In the genomic region with DNA sequence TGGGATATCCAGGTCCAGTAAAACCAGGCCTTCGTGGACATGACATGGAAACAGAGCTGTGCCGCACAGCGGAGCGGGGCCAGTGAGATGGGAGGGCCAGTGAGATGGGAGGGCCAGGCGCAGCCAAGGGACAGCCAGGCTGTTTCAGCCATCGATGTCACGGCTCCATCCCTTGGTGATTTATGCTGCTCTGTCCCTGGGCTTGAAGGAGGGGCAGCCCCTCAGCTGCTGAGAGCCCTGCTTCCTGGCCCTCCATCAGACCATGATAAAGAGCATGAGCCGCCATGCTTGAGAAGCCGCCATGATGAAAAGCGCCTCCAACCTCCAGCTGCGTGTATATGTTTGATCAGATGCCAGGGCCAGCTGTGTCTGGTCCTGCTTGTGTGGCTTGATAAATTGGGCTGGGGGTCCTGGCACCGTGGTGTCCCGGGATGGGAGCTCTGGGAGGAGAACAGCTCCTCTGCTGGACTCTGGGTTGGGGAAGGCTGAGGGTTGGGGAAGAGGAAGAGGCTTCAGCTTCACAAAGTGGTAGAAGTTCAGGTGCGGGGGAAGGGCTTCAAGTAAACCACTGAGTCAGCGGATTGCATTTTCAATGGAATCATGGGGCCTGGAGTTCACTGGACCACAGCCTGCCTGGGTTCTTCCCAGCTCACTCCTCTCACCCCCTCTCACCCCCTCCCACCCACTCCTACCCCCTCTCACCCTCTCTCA, we compare ENCODE assay signal across 26 cellular contexts. TPM values are rescaled to one million over a fixed set of nuclear protein-coding genes. Genes with fewer than 3 reads are reported as not detected.
A peak's percentile ranks its signal among the peaks of the same experiment; 100 is the strongest.
DNase-seq lines count a peak whose midpoint lies in the region; ATAC-seq and TF ChIP-seq lines count a peak whose summit lies in the region.
"Had no signal": no experiment of that assay in that cellular context is flagged by ENCODE, and none has a peak within 500 bp of the region (broad histone marks: within the 10 kb centered on the region; RNA-seq: fewer than 3 reads in every experiment).

No MANE protein-coding gene starts in this region.

- H3K79me2 ChIP-seq in OCI-LY7 (ENCODE audit: insufficient read depth, low read depth, low read length) = no peaks in the 10 kb centered on the region

- H3K4me3 ChIP-seq in left ventricle myocardium inferior = no peak overlapping the region
- no peak overlapping the region for H3K4me3 ChIP-seq in uterus
- H3K4me3 ChIP-seq in OCI-LY7 (ENCODE audit: low read depth, low read length, poor library complexity, severe bottlenecking) = no peak overlapping the region
- H3K4me3 ChIP-seq: cardiac muscle cell, GM23248, SK-N-MC had no signal

- H2AFZ ChIP-seq in OCI-LY7 (ENCODE audit: low read length) = no peak overlapping the region
- H2AFZ ChIP-seq: GM23248 had no signal

- no peaks in the 10 kb centered on the region for H3K36me3 Mint-ChIP-seq in activated naive CD4-positive, alpha-beta T cell treated with anti-CD3 and anti-CD28 coated beads for 36 hours (ENCODE audit: low read depth)
- no peaks in the 10 kb centered on the region for H3K36me3 Mint-ChIP-seq in nephron (ENCODE audit: low read depth)
- H3K36me3 Mint-ChIP-seq: activated naive CD4-positive, alpha-beta T cell treated with anti-CD3 and anti-CD28 coated beads, Interleukin-2, amount 50 U/mL, for 24 hours; naive thymus-derived CD4-positive, alpha-beta T cell had no signal

- POLR2A ChIA-PET in OCI-LY7 (lab: Charles Lee) = no interaction called here

- DNase-seq in activated naive CD4-positive, alpha-beta T cell treated with anti-CD3 and anti-CD28 coated beads, Interleukin-2, amount 50 U/mL, for 16 hours = peak; percentile 1
- DNase-seq in activated naive CD4-positive, alpha-beta T cell treated with anti-CD3 and anti-CD28 coated beads for 36 hours = no peak
- DNase-seq in left ventricle myocardium inferior = peak; percentile 5
- DNase-seq in uterus = peak; percentile 11 to 12
- DNase-seq in GM10266 (ENCODE audit: extremely low spot score) = no peak
- DNase-seq in OCI-LY7 (ENCODE audit: low spot score) = no peak
- DNase-seq: activated CD4-positive, alpha-beta T cell treated with anti-CD3 and anti-CD28 coated beads for 48 hours; activated T-cell treated with anti-CD3 and anti-CD28 coated beads, Interleukin-2, amount 50 U/mL, for 72 hours; AML-193; dermis blood vessel endothelial cell; DMS53; GM23248; kidney; naive thymus-derived CD4-positive, alpha-beta T cell; NCI-H1694; NCI-H2171; NCI-H524 treated with DMSO at 0.1 percent for 48 hours; trophoblast cell had no signal

- H3K4me1 Mint-ChIP-seq in activated naive CD4-positive, alpha-beta T cell treated with anti-CD3 and anti-CD28 coated beads for 36 hours (ENCODE audit: low read depth) = no peaks in the 10 kb centered on the region
- H3K4me1 Mint-ChIP-seq in nephron = peaks cover 33% of the 10 kb centered on the region
- H3K4me1 Mint-ChIP-seq: activated naive CD4-positive, alpha-beta T cell treated with anti-CD3 and anti-CD28 coated beads, Interleukin-2, amount 50 U/mL, for 24 hours had no signal

- no peak overlapping the region for H3K4me2 ChIP-seq in OCI-LY7 (ENCODE audit: low read length)
- H3K4me2 ChIP-seq: KMS-11 had no signal

- TF ChIP-seq CTCF in left ventricle myocardium inferior (IDR thresholded peaks at IDR 0.05; ENCODE audit: borderline replicate concordance) (no peak), nephron (IDR thresholded peaks at IDR 0.05; ENCODE audit: unreplicated experiment in 3 of 3) (no peak), uterus (IDR thresholded peaks at IDR 0.05) (no peak), GM10266 (IDR thresholded peaks at IDR 0.05; ENCODE audit: control insufficient read depth, insufficient read depth, low read depth, missing control alignments) (no peak), OCI-LY7 (conservative IDR thresholded peaks at IDR 0.05; ENCODE audit: low read length) (no peak)

- H3K27ac ChIP-seq in left ventricle myocardium inferior (replicated peaks) (no peak overlapping the region), uterus (no peak overlapping the region), OCI-LY7 (ENCODE audit: low read depth, low read length, poor library complexity, severe bottlenecking) (no peak overlapping the region)
- H3K27ac ChIP-seq: cardiac muscle cell, GM23248, KMS-11, SK-N-MC, VCaP had no signal

- ATAC-seq in HG02759 (IDR thresholded peaks at IDR 0.05; ENCODE audit: unreplicated experiment) = no peak
- ATAC-seq: activated T-cell treated with anti-CD3 and anti-CD28 coated beads, Interleukin-2, amount 50 U/mL, for 72 hours; naive thymus-derived CD4-positive, alpha-beta T cell had no signal

- no peaks in the 10 kb centered on the region for H4K20me1 ChIP-seq in OCI-LY7 (ENCODE audit: insufficient read depth, low read length)

- no peak for TF ChIP-seq POLR2A in uterus (IDR thresholded peaks at IDR 0.05)

- H3K9me2 ChIP-seq in OCI-LY7 (ENCODE audit: insufficient read depth, low read length) = no peaks in the 10 kb centered on the region

- no peaks in the 10 kb centered on the region for H3K9me3 Mint-ChIP-seq in activated naive CD4-positive, alpha-beta T cell treated with anti-CD3 and anti-CD28 coated beads for 36 hours
- no peaks in the 10 kb centered on the region for H3K9me3 Mint-ChIP-seq in nephron
- H3K9me3 Mint-ChIP-seq: activated naive CD4-positive, alpha-beta T cell treated with anti-CD3 and anti-CD28 coated beads, Interleukin-2, amount 50 U/mL, for 24 hours; activated T-cell treated with anti-CD3 and anti-CD28 coated beads, Interleukin-2, amount 50 U/mL, for 72 hours had no signal

- CTCF ChIA-PET in activated naive CD4-positive, alpha-beta T cell treated with anti-CD3 and anti-CD28 coated beads for 36 hours (lab: Charles Lee) = no interaction called here
- CTCF ChIA-PET in OCI-LY7 (lab: Charles Lee; ENCODE audit: unreplicated experiment) = no interaction called here

- H3K4me1 ChIP-seq in left ventricle myocardium inferior (peaks cover under 1% of the 10 kb centered on the region), uterus (no peaks in the 10 kb centered on the region), OCI-LY7 (ENCODE audit: insufficient read depth, low read length, poor library complexity, severe bottlenecking) (no peaks in the 10 kb centered on the region)

- intact Hi-C loops in activated naive CD4-positive, alpha-beta T cell treated with anti-CD3 and anti-CD28 coated beads for 36 hours (cut with micrococcal nuclease) = no loop called here
- intact Hi-C loops in left ventricle myocardium inferior (cut with micrococcal nuclease) (no loop called here), uterus (cut with DNase I; ENCODE audit: low total_unique reads) (no loop called here), OCI-LY7 (cut with micrococcal nuclease; ENCODE audit: unreplicated experiment) (no loop called here)

- no peak overlapping the region for H3K27ac Mint-ChIP-seq in activated naive CD4-positive, alpha-beta T cell treated with anti-CD3 and anti-CD28 coated beads for 36 hours
- peak overlapping the region in 2 of 3 experiments; percentile 37 to 62 for H3K27ac Mint-ChIP-seq in nephron
- H3K27ac Mint-ChIP-seq: activated T-cell treated with anti-CD3 and anti-CD28 coated beads, Interleukin-2, amount 50 U/mL, for 72 hours; naive thymus-derived CD4-positive, alpha-beta T cell had no signal

- H3K27me3 ChIP-seq in left ventricle myocardium inferior (ENCODE audit: low read depth) (peaks cover 14% of the 10 kb centered on the region), uterus (no peaks in the 10 kb centered on the region)
- H3K27me3 ChIP-seq: cardiac muscle cell had no signal

- H3K36me3 ChIP-seq in left ventricle myocardium inferior (no peaks in the 10 kb centered on the region), uterus (no peaks in the 10 kb centered on the region), OCI-LY7 (ENCODE audit: insufficient read depth, low read length) (no peaks in the 10 kb centered on the region)
- H3K36me3 ChIP-seq: cardiac muscle cell had no signal

- no TSS peak for BruUV-seq in OCI-LY7 (replicated peaks; lab: Mats Ljungman, UMichigan)

- peaks cover 7% of the 10 kb centered on the region for H3K27me3 Mint-ChIP-seq in activated naive CD4-positive, alpha-beta T cell treated with anti-CD3 and anti-CD28 coated beads for 36 hours (ENCODE audit: low read depth)
- peaks cover 7% of the 10 kb centered on the region for H3K27me3 Mint-ChIP-seq in nephron (ENCODE audit: low read depth)

- no peaks in the 10 kb centered on the region for H3K9me3 ChIP-seq in left ventricle myocardium inferior (replicated peaks)
- no peaks in the 10 kb centered on the region for H3K9me3 ChIP-seq in uterus
- H3K9me3 ChIP-seq in OCI-LY7 (ENCODE audit: low read length) = no peaks in the 10 kb centered on the region

- no peak overlapping the region for H3K4me3 Mint-ChIP-seq in activated naive CD4-positive, alpha-beta T cell treated with anti-CD3 and anti-CD28 coated beads for 36 hours
- H3K4me3 Mint-ChIP-seq in nephron = peak overlapping the region in 1 of 3 experiments; percentile 42
- H3K4me3 Mint-ChIP-seq: activated naive CD4-positive, alpha-beta T cell treated with anti-CD3 and anti-CD28 coated beads, Interleukin-2, amount 50 U/mL, for 24 hours; activated T-cell treated with anti-CD3 and anti-CD28 coated beads, Interleukin-2, amount 50 U/mL, for 72 hours; naive thymus-derived CD4-positive, alpha-beta T cell had no signal

RNA-seq across cellular contexts. Expression of a gene that starts 6.0 kb away (rescaled TPM):
- total RNA-seq in activated naive CD4-positive, alpha-beta T cell treated with anti-CD3 and anti-CD28 coated beads for 36 hours = under 1 TPM in 1 of 2 experiments, not detected in 1; 0.10 TPM
- total RNA-seq in left ventricle myocardium inferior = 13.9 TPM
- total RNA-seq in uterus = 100 to 1,000 TPM in 2 of 4 donors, 10 to 100 TPM in 2; 21.2 to 604 (median 129) TPM
- 10.2 and 12.2 TPM in 2 replicates for total RNA-seq in OCI-LY7 (2014; rRNA removed; shearing (Covaris generic))
- 15.9 and 28.6 TPM in 2 replicates for total RNA-seq in OCI-LY7 (2022)
- total RNA-seq: activated CD8-positive, alpha-beta memory T cell treated with anti-CD3 and anti-CD28 coated beads for 36 hours had no signal

Comparison
In these comparisons a context has a peak if more than half of its experiments do, and no peak if none do; other contexts are left out.
1. DNase-seq: peak in activated naive CD4-positive, alpha-beta T cell treated with anti-CD3 and anti-CD28 coated beads, Interleukin-2, amount 50 U/mL, for 16 hours (single experiment), left ventricle myocardium inferior (single experiment) and uterus (2 of 2); none in activated naive CD4-positive, alpha-beta T cell treated with anti-CD3 and anti-CD28 coated beads for 36 hours (single experiment), GM10266 (single experiment) and OCI-LY7 (single experiment).
2. RNA of a gene that starts 6.0 kb away (total RNA-seq): 21.2 to 604 TPM in uterus, 10.2 to 28.6 TPM in OCI-LY7 and 13.9 TPM in left ventricle myocardium inferior (single experiment); 0.10 TPM in activated naive CD4-positive, alpha-beta T cell treated with anti-CD3 and anti-CD28 coated beads for 36 hours; every median in the first group is over 10 times any median in the second.